26 cellular contexts compared by ENCODE assay signal in genomic region chr2:64344999-64345576, GRCh38.
"Had no signal": no experiment of that assay in that cellular context is flagged by ENCODE, and none has a peak within 500 bp of the region (broad histone marks: within the 10 kb centered on the region; RNA-seq: fewer than 3 reads in every experiment).

No MANE protein-coding gene starts in this region.

- H3K4me1 Mint-ChIP-seq: activated CD4-positive, alpha-beta memory T cell treated with anti-CD3 and anti-CD28 coated beads, Interleukin-2, amount 10 ng/mL, durations not matched to agents 7 days and 5 days; activated naive CD4-positive, alpha-beta T cell treated with anti-CD3 and anti-CD28 coated beads, Interleukin-2, amount 50 U/mL, for 24 hours; naive B cell had no signal

- DNase-seq: activated CD4-positive, alpha-beta memory T cell treated with anti-CD3 and anti-CD28 coated beads, Interleukin-2, amount 10 ng/mL, durations not matched to agents 7 days and 5 days; activated CD4-positive, alpha-beta T cell treated with anti-CD3 and anti-CD28 coated beads for 48 hours; activated gamma-delta T cell; anterior cingulate cortex; body of pancreas; caudate nucleus; effector memory CD4-positive, alpha-beta T cell; hypothalamus; mucosa of descending colon; naive B cell; ovary; psoas muscle; spleen; stimulated activated CD4-positive, alpha-beta T cell treated with anti-CD3 and anti-CD28 coated beads, Interleukin-4, amount 100 ng/mL, for 24 hours; stimulated activated naive CD4-positive, alpha-beta T cell treated with Interleukin-2 at 50 U/mL for 16 hours; T1000; upper lobe of left lung had no signal

- H3K36me3 ChIP-seq: esophagus muscularis mucosa, ovary, right atrium auricular region, spleen, thoracic aorta, upper lobe of left lung had no signal

- H3K36me3 Mint-ChIP-seq: activated naive CD4-positive, alpha-beta T cell treated with anti-CD3 and anti-CD28 coated beads, Interleukin-2, amount 50 U/mL, for 24 hours; memory B cell; naive B cell had no signal

- H3K27ac ChIP-seq: body of pancreas, esophagus muscularis mucosa, ovary, psoas muscle, right atrium auricular region, spleen, thoracic aorta, upper lobe of left lung had no signal

- H3K9me3 ChIP-seq: body of pancreas, esophagus muscularis mucosa, mucosa of descending colon, ovary, psoas muscle, right atrium auricular region, spleen, thoracic aorta, upper lobe of left lung had no signal

- H3K27ac Mint-ChIP-seq: activated CD4-positive, alpha-beta memory T cell treated with anti-CD3 and anti-CD28 coated beads, Interleukin-2, amount 10 ng/mL, durations not matched to agents 7 days and 5 days; activated naive CD4-positive, alpha-beta T cell treated with anti-CD3 and anti-CD28 coated beads, Interleukin-2, amount 50 U/mL, for 24 hours; activated T-helper 1 cell treated with anti-CD3 and anti-CD28 coated beads, Interleukin-12 subunit alpha, Interleukin-12 subunit beta, Interleukin-2, Interleukin-4 antibody, amounts not matched to agents 30 ng/mL and 10 ng/mL and 1 ng/mL, durations not matched to agents 14 hours and 24 hours and 36 hours; dendritic cell treated with granulocyte-macrophage colony-stimulating factor and Interleukin-4, amounts not matched to agents 40 ng/mL and 50 ng/mL, for 4 days; memory B cell; naive B cell; T-helper 1 cell treated with Interleukin-12 subunit alpha and Interleukin-12 subunit beta and Interleukin-4 antibody, amounts not matched to agents 30 μg/mL and 1 μg/mL, for 36 hours had no signal

- ATAC-seq: body of pancreas, mucosa of descending colon, psoas muscle had no signal

- H3K4me1 ChIP-seq: body of pancreas, esophagus muscularis mucosa, psoas muscle, right atrium auricular region, spleen, upper lobe of left lung had no signal

- H3K27me3 ChIP-seq: body of pancreas, esophagus muscularis mucosa, ovary, right atrium auricular region, spleen, upper lobe of left lung had no signal

- H3K9me3 Mint-ChIP-seq: activated CD4-positive, alpha-beta memory T cell treated with anti-CD3 and anti-CD28 coated beads, Interleukin-2, amount 10 ng/mL, durations not matched to agents 7 days and 5 days; activated naive CD4-positive, alpha-beta T cell treated with anti-CD3 and anti-CD28 coated beads, Interleukin-2, amount 50 U/mL, for 24 hours; activated T-helper 1 cell treated with anti-CD3 and anti-CD28 coated beads, Interleukin-12 subunit alpha, Interleukin-12 subunit beta, Interleukin-2, Interleukin-4 antibody, amounts not matched to agents 30 ng/mL and 10 ng/mL and 1 ng/mL, durations not matched to agents 14 hours and 24 hours and 36 hours; dendritic cell treated with granulocyte-macrophage colony-stimulating factor and Interleukin-4, amounts not matched to agents 40 ng/mL and 50 ng/mL, for 4 days; memory B cell; naive B cell; neural crest cell; T-helper 1 cell treated with Interleukin-12 subunit alpha and Interleukin-12 subunit beta and Interleukin-4 antibody, amounts not matched to agents 30 μg/mL and 1 μg/mL, for 36 hours had no signal

- H3K4me3 ChIP-seq: body of pancreas, esophagus muscularis mucosa, mucosa of descending colon, ovary, psoas muscle, right atrium auricular region, spleen, thoracic aorta, upper lobe of left lung had no signal

- H3K4me3 Mint-ChIP-seq: activated CD4-positive, alpha-beta memory T cell treated with anti-CD3 and anti-CD28 coated beads, Interleukin-2, amount 10 ng/mL, durations not matched to agents 7 days and 5 days; activated naive CD4-positive, alpha-beta T cell treated with anti-CD3 and anti-CD28 coated beads, Interleukin-2, amount 50 U/mL, for 24 hours; activated T-helper 1 cell treated with anti-CD3 and anti-CD28 coated beads, Interleukin-12 subunit alpha, Interleukin-12 subunit beta, Interleukin-2, Interleukin-4 antibody, amounts not matched to agents 30 ng/mL and 10 ng/mL and 1 ng/mL, durations not matched to agents 14 hours and 24 hours and 36 hours; dendritic cell treated with granulocyte-macrophage colony-stimulating factor and Interleukin-4, amounts not matched to agents 40 ng/mL and 50 ng/mL, for 4 days; memory B cell; naive B cell; neural crest cell; T-helper 1 cell treated with Interleukin-12 subunit alpha and Interleukin-12 subunit beta and Interleukin-4 antibody, amounts not matched to agents 30 μg/mL and 1 μg/mL, for 36 hours had no signal
